Comparison of ENCODE assay signal across 27 cellular contexts in the genomic region with DNA sequence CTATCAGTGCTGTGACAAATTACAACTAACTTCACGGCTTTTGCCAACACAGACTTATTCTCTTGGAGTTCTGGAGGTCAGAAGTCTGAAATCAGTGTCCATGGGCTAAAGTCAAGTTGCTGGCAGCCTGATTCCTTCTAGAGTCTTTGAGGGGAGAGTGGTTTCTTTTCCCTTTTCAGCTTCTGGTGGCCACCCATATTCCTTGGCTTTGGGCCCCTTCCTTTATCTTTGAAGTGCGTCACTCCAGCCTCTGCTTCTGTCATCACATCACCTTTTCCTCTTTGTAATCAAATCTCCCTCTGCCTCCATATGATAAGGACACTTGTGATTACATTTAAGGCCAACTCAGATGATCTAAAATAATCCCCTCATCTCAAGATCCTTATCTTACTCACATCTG. TPM values are rescaled to one million over a fixed set of nuclear protein-coding genes. Genes with fewer than 3 reads are reported as not detected.
DNase-seq lines count a peak whose midpoint lies in the region; ATAC-seq, FAIRE-seq and TF ChIP-seq lines count a peak whose summit lies in the region.
"Had no signal": no experiment of that assay in that cellular context is flagged by ENCODE, and none has a peak within 500 bp of the region (broad histone marks: within the 10 kb centered on the region; RNA-seq: fewer than 3 reads in every experiment).

No MANE protein-coding gene starts in this region.

- H4K91ac ChIP-seq in mesenchymal stem cell (ENCODE audit: low read length): no peak overlapping the region

- H3K27me3 ChIP-seq in K562 (ENCODE audit: control insufficient read depth in 2 of 2, insufficient read depth in 2 of 2, low read length in 2 of 2) (no peaks in the 10 kb centered on the region), mesenchymal stem cell (ENCODE audit: control insufficient read depth in 1 of 2, insufficient read depth in 1 of 2, low read length in 2 of 2) (no peaks in the 10 kb centered on the region)
- H3K27me3 ChIP-seq: BE2C, BLaER1 had no signal

- H3K36me3 Mint-ChIP-seq in osteocyte (ENCODE audit: unreplicated experiment): peaks cover 44% of the 10 kb centered on the region
- H3K36me3 Mint-ChIP-seq: CD4-positive, alpha-beta memory T cell; CD4-positive, CD25-positive, alpha-beta regulatory T cell had no signal

- TF ChIP-seq CTCF in K562 (IDR thresholded peaks at IDR 0.05 in 2 of 3, conservative IDR thresholded peaks at IDR 0.05 in 1 of 3; ENCODE audit: insufficient read depth in 2 of 3, low read depth in 1 of 3, low read length in 3 of 3): no peak
- no peak for TF ChIP-seq CTCF in fibroblast of the aortic adventitia (IDR thresholded peaks at IDR 0.05; ENCODE audit: insufficient read depth, low read length)
- no peak for TF ChIP-seq CTCF in osteocyte (IDR thresholded peaks at IDR 0.05)

- no peak for TF ChIP-seq RAD21 in K562 (CRISPR knock-in tag; conservative IDR thresholded peaks at IDR 0.05 in 1 of 2, IDR thresholded peaks at IDR 0.05 in 1 of 2)

- H2BK15ac ChIP-seq in mesenchymal stem cell (ENCODE audit: low read depth, poor library complexity, severe bottlenecking): no peak overlapping the region

- no peaks in the 10 kb centered on the region; the same call in 2 of the 3 replicates for H3K36me3 ChIP-seq in K562 (ENCODE audit: control insufficient read depth, insufficient read depth, low read length)
- peaks cover 32 to 72% of the 10 kb centered on the region in 2 experiments for H3K36me3 ChIP-seq in mesenchymal stem cell (ENCODE audit: control insufficient read depth in 1 of 2, insufficient read depth in 2 of 2, low read depth in 1 of 2, low read length in 2 of 2)
- H3K36me3 ChIP-seq: BE2C, BLaER1 had no signal

- no peaks in the 10 kb centered on the region for H3K79me2 ChIP-seq in K562 (ENCODE audit: control insufficient read depth, insufficient read depth, low read length)

- no peak overlapping the region for H3K23ac ChIP-seq in mesenchymal stem cell (ENCODE audit: low read length in 2 of 2)

- H3K4me1 Mint-ChIP-seq in osteocyte (ENCODE audit: unreplicated experiment): peaks cover 15% of the 10 kb centered on the region
- H3K4me1 Mint-ChIP-seq: CD4-positive, CD25-positive, alpha-beta regulatory T cell; CD8-positive, alpha-beta memory T cell had no signal

- no peak overlapping the region for H3K4me3 Mint-ChIP-seq in osteocyte (ENCODE audit: unreplicated experiment)
- H3K4me3 Mint-ChIP-seq: CD14-positive monocyte; CD4-positive, alpha-beta memory T cell; CD4-positive, CD25-positive, alpha-beta regulatory T cell; CD8-positive, alpha-beta memory T cell had no signal

- H3K9me3 Mint-ChIP-seq in osteocyte (ENCODE audit: unreplicated experiment): peaks cover 9% of the 10 kb centered on the region
- H3K9me3 Mint-ChIP-seq: CD4-positive, alpha-beta memory T cell; CD8-positive, alpha-beta memory T cell had no signal

- H2AK5ac ChIP-seq in mesenchymal stem cell (ENCODE audit: low read length, severe bottlenecking): no peak overlapping the region

- TF ChIP-seq EP300 in K562 (IDR thresholded peaks at IDR 0.05; ENCODE audit: low read length): no peak

- BruUV-seq in K562 (replicated peaks; lab: Mats Ljungman, UMichigan): no TSS peak

- H3K18ac ChIP-seq in mesenchymal stem cell (ENCODE audit: low read depth in 1 of 2, low read length in 2 of 2): no peak overlapping the region

- H3K27ac Mint-ChIP-seq in osteocyte (ENCODE audit: unreplicated experiment): no peak overlapping the region
- H3K27ac Mint-ChIP-seq: CD4-positive, alpha-beta memory T cell; CD4-positive, CD25-positive, alpha-beta regulatory T cell; CD8-positive, alpha-beta memory T cell had no signal

- no peak overlapping the region for H2BK120ac ChIP-seq in mesenchymal stem cell (ENCODE audit: low read depth, low read length)

- no peak overlapping the region for H3K4ac ChIP-seq in mesenchymal stem cell (ENCODE audit: low read depth in 1 of 2, low read length in 2 of 2)

- intact Hi-C loops in K562 (cut with micrococcal nuclease): no loop called here

- CTCF ChIA-PET in K562 (lab: Yijun Ruan, JAX; ENCODE audit: low intra/inter-chr PET ratio): no interaction called here

- 48% methylated on average over 2 of the region's 2 CpGs for WGBS in K562 (ENCODE audit: insufficient coverage, low coverage, missing lambda C conversion rate)
- 100% methylated on average over 2 of the region's 2 CpGs for WGBS in mesenchymal stem cell

- no peak overlapping the region for H3K27ac ChIP-seq in K562 (ENCODE audit: extremely low read depth, low read depth, low read length)
- H3K27ac ChIP-seq in mesenchymal stem cell (ENCODE audit: low read length, poor library complexity, severe bottlenecking): no peak overlapping the region
- H3K27ac ChIP-seq: BLaER1 had no signal

- H3K79me1 ChIP-seq in mesenchymal stem cell (replicated peaks; ENCODE audit: low read length, poor library complexity, severe bottlenecking): peaks cover 24% of the 10 kb centered on the region

- in situ Hi-C loops in K562 (cut with MboI): loop anchor here (25.0 kb wide), 1 partner anchor 736 kb away; no protein-coding TSS in a partner anchor

- ATAC-seq in K562: no peak
- ATAC-seq: GM12878 had no signal

- TF ChIP-seq POLR2A in K562 (conservative IDR thresholded peaks at IDR 0.05): no peak

- no peak overlapping the region for H3K14ac ChIP-seq in mesenchymal stem cell (ENCODE audit: low read length in 2 of 2)

- no peaks in the 10 kb centered on the region for H4K20me1 ChIP-seq in K562 (replicated peaks; ENCODE audit: control insufficient read depth, insufficient read depth, low read length)
- H4K20me1 ChIP-seq: BLaER1 had no signal

- H2AFZ ChIP-seq in K562 (ENCODE audit: low read depth, low read length) (no peak overlapping the region), mesenchymal stem cell (ENCODE audit: low read depth, low read length) (no peak overlapping the region)

- H3K27me3 Mint-ChIP-seq in osteocyte (ENCODE audit: unreplicated experiment): no peaks in the 10 kb centered on the region

- H3K4me2 ChIP-seq in K562 (ENCODE audit: insufficient read depth, low read length): no peak overlapping the region
- no peak overlapping the region for H3K4me2 ChIP-seq in mesenchymal stem cell (ENCODE audit: low read length, poor library complexity, severe bottlenecking)
- H3K4me2 ChIP-seq: BLaER1 had no signal

- H2BK12ac ChIP-seq in mesenchymal stem cell (ENCODE audit: low read length in 2 of 2): no peak overlapping the region

- POLR2A ChIA-PET in K562 (lab: Yijun Ruan, JAX): interaction anchor here (0.8 to 0.9 kb wide), 2 partner anchors 9 to 106 kb away, joined by 3 to 4 read pairs; no protein-coding TSS in a partner anchor

- H3K9me3 ChIP-seq in K562 (replicated peaks; ENCODE audit: control insufficient read depth, insufficient read depth, low read depth, low read length) (no peaks in the 10 kb centered on the region), mesenchymal stem cell (ENCODE audit: control insufficient read depth, low read length) (no peaks in the 10 kb centered on the region)
- H3K9me3 ChIP-seq: BE2C, BLaER1 had no signal

- H3K4me3 ChIP-seq in K562: no peak overlapping the region
- no peak overlapping the region for H3K4me3 ChIP-seq in fibroblast of the aortic adventitia (ENCODE audit: low read depth, low read length)
- no peak overlapping the region for H3K4me3 ChIP-seq in mesenchymal stem cell (ENCODE audit: insufficient read depth in 1 of 2, low read depth in 1 of 2, low read length in 2 of 2)
- H3K4me3 ChIP-seq: BLaER1, GM12878 had no signal

- FAIRE-seq in K562 (lab: Jason Lieb, UNC) (no peak), GM19239 (lab: Jason Lieb, UNC) (no peak)
- FAIRE-seq: A204.1, GM12878, GM12892, GM18507 had no signal

- DNase-seq in amniotic epithelial cell (ENCODE audit: low read depth): peak; percentile 34
- no peak for DNase-seq in K562 (ENCODE audit: extremely low read depth in 1 of 4, low spot score in 3 of 4)
- DNase-seq in fibroblast of the aortic adventitia (ENCODE audit: low read depth): peak; percentile 37
- no peak for DNase-seq in GM19239 (ENCODE audit: insufficient read length, low spot score)
- no peak for DNase-seq in mesenchymal stem cell
- DNase-seq in osteocyte (ENCODE audit: extremely low spot score, unreplicated experiment): no peak
- DNase-seq: 8988T; ACHN; BE2C; C1 segment of cervical spinal cord; CD4-positive, alpha-beta memory T cell; CD4-positive, CD25-positive, alpha-beta regulatory T cell; CD8-positive, alpha-beta memory T cell; COR-L47; DMS 273 treated with DMSO at 0.1 percent for 48 hours; DMS153; DMS53; DMS79; DND-41; EL; GDM1 had no signal

- no peak overlapping the region for H4K8ac ChIP-seq in mesenchymal stem cell (ENCODE audit: low read length)

- H3K9ac ChIP-seq in K562 (ENCODE audit: insufficient read depth in 1 of 2, low read depth in 2 of 2, low read length in 2 of 2) (no peak overlapping the region), mesenchymal stem cell (ENCODE audit: low read length) (no peak overlapping the region)
- H3K9ac ChIP-seq: BLaER1 had no signal

- H3K9me1 ChIP-seq in K562 (ENCODE audit: control insufficient read depth, insufficient read depth, low read length): no peaks in the 10 kb centered on the region

- H2BK5ac ChIP-seq in mesenchymal stem cell (ENCODE audit: low read depth, low read length, poor library complexity, severe bottlenecking): no peak overlapping the region

- H3K4me1 ChIP-seq in K562 (replicated peaks in 1 of 2; ENCODE audit: control insufficient read depth in 2 of 2, insufficient read depth in 2 of 2, low read length in 2 of 2) (peaks cover 0 to 15% of the 10 kb centered on the region in 2 experiments; a peak in 2 of 5 replicates), mesenchymal stem cell (ENCODE audit: control insufficient read depth, insufficient read depth, low read depth, low read length) (peaks cover 2% of the 10 kb centered on the region)
- H3K4me1 ChIP-seq: BE2C had no signal

RNA-seq across cellular contexts. Expression of a gene that starts 9.0 kb away (rescaled TPM):
- total RNA-seq in K562 (2011; cell fraction: chromatin; rRNA removed; ENCODE audit: low replicate concordance): 39.9 and 41.6 TPM in 2 replicates
- total RNA-seq in K562 (2011; cell fraction: nucleolus; rRNA removed): 22.4 and 27.0 TPM in 2 replicates
- total RNA-seq in K562 (2011; cell fraction: nucleoplasm; rRNA removed): 20.4 and 26.9 TPM in 2 replicates
- total RNA-seq in K562 (2014; rRNA removed) (2.6 and 3.1 TPM in 2 replicates), K562 (2014; rRNA removed; fragmentation: Illumina TruSeq; extraction: Trizol) (4.3 and 5.3 TPM in 2 replicates), K562 (2015; rRNA removed; fragmentation: Illumina TruSeq; extraction: Trizol) (4.4 and 5.0 TPM in 2 replicates), K562 (2021) (5.1 and 6.6 TPM in 2 replicates), fibroblast of the aortic adventitia (ENCODE audit: low replicate concordance) (263 and 378 TPM in 2 replicates), osteocyte (120 and 139 TPM in 2 replicates)
- polyA plus RNA-seq in K562 (2011; rRNA removed) (12.0 and 25.4 TPM in 2 replicates), K562 (2014; fragmentation: Illumina TruSeq; extraction: Trizol) (3.4 and 5.4 TPM in 2 replicates), K562 (2014; fragmentation: Nextera tagmentation; extraction: Ambion mirVana) (1 to 10 TPM; 1.8 to 2.6 TPM), K562 (2014; rRNA removed) (4.5 and 5.3 TPM in 2 replicates)
- 12.8 and 23.1 TPM in 2 replicates for polyA plus RNA-seq in K562 (2011; cell fraction: cytosol; rRNA removed)
- polyA plus RNA-seq in K562 (2011; cell fraction: nucleus; rRNA removed): 12.7 and 20.4 TPM in 2 replicates
- polyA plus RNA-seq in K562 (2012): 3.7 and 6.7 TPM in 2 replicates
- polyA minus RNA-seq in K562 (2011; rRNA and poly(A)+ RNA removed): 13.6 and 24.1 TPM in 2 replicates
- polyA minus RNA-seq in K562 (2011; cell fraction: cytosol; rRNA and poly(A)+ RNA removed): 3.8 and 7.8 TPM in 2 replicates
- polyA minus RNA-seq in K562 (2011; cell fraction: nucleus; rRNA and poly(A)+ RNA removed): 6.9 and 27.2 TPM in 2 replicates
- polyA plus RNA-seq in mesenchymal stem cell (2013, experiment 1 of 2): 166 TPM
- 170 TPM for polyA plus RNA-seq in mesenchymal stem cell (2013, experiment 2 of 2)
- total RNA-seq: CD4-positive, CD25-positive, alpha-beta regulatory T cell had no signal
- polyA plus RNA-seq: CD4-positive, CD25-positive, alpha-beta regulatory T cell; CD8-positive, alpha-beta memory T cell had no signal

RNA-seq across cellular contexts. Expression of a gene that starts 20.0 kb away (rescaled TPM):
- total RNA-seq in K562 (2011; cell fraction: chromatin; rRNA removed; ENCODE audit: low replicate concordance): 1.7 and 5.7 TPM in 2 replicates
- total RNA-seq in K562 (2011; cell fraction: nucleolus; rRNA removed): 1.0 and 1.4 TPM in 2 replicates
- total RNA-seq in K562 (2011; cell fraction: nucleoplasm; rRNA removed): 2.3 and 3.6 TPM in 2 replicates
- total RNA-seq in K562 (2014; rRNA removed): 0.64 and 0.65 TPM in 2 replicates
- 1.4 and 1.6 TPM in 2 replicates for total RNA-seq in K562 (2014; rRNA removed; fragmentation: Illumina TruSeq; extraction: Trizol)
- 0.68 and 0.91 TPM in 2 replicates for total RNA-seq in K562 (2015; rRNA removed; fragmentation: Illumina TruSeq; extraction: Trizol)
- total RNA-seq in K562 (2021): 0.95 and 1.5 TPM in 2 replicates
- polyA plus RNA-seq in K562 (2011; rRNA removed): 0.69 and 1.9 TPM in 2 replicates
- polyA plus RNA-seq in K562 (2011; cell fraction: cytosol; rRNA removed): 0.36 and 0.41 TPM in 2 replicates
- polyA plus RNA-seq in K562 (2011; cell fraction: nucleus; rRNA removed): 0.45 and 0.51 TPM in 2 replicates
- 0.76 and 1.0 TPM in 2 replicates for polyA plus RNA-seq in K562 (2012)
- polyA plus RNA-seq in K562 (2014; fragmentation: Illumina TruSeq; extraction: Trizol): 1.1 and 1.3 TPM in 2 replicates
- under 1 TPM; 0.08 to 0.45 TPM for polyA plus RNA-seq in K562 (2014; fragmentation: Nextera tagmentation; extraction: Ambion mirVana)
- 0.62 and 1.00 TPM in 2 replicates for polyA plus RNA-seq in K562 (2014; rRNA removed)
- polyA minus RNA-seq in K562 (2011; rRNA and poly(A)+ RNA removed): 1.7 and 2.6 TPM in 2 replicates
- polyA minus RNA-seq in K562 (2011; cell fraction: cytosol; rRNA and poly(A)+ RNA removed): 0.46 and 1.3 TPM in 2 replicates
- 0.54 and 0.67 TPM in 2 replicates for polyA minus RNA-seq in K562 (2011; cell fraction: nucleus; rRNA and poly(A)+ RNA removed)
- total RNA-seq in fibroblast of the aortic adventitia (ENCODE audit: low replicate concordance): 2.2 and 5.0 TPM in 2 replicates
- polyA plus RNA-seq in mesenchymal stem cell (2013, experiment 1 of 2): 3.4 TPM
- 3.2 TPM for polyA plus RNA-seq in mesenchymal stem cell (2013, experiment 2 of 2)
- total RNA-seq in osteocyte: 2.5 TPM in 2 replicates

Comparison
In these comparisons a context has a peak if more than half of its experiments do, and no peak if none do; other contexts are left out.
1. DNase-seq: peak in amniotic epithelial cell (single experiment) and fibroblast of the aortic adventitia (single experiment); none in K562 (0 of 4), GM19239 (single experiment), mesenchymal stem cell (single experiment) and osteocyte (single experiment).